In the genomic region with DNA sequence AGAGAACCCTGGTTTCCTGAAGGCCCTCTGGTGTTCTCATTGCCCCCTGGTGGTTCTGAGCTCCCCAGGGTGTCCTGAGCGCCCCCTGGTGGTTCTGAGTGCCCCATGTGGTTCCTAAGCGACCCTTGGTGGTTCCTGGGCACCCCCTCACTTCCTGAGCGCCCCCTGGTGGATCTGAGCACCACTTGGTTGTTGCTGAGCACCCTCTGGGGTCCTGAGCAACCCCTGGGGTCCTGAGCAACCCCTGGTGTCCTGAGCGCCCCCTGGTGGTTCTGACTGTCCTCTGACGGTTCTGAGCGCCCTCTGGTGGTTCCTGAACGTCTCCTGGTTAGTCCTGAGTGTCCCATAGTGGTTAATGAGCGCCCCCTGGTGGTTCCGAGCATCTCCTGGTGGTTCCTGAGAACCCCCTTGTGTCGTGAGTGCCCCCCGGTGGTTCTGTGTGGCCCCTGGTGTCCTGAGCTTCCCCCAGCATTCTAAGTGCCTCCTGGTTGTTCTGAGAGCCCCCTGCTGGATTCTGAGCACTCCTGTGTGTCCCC, we compare ENCODE assay signal across 9 cellular contexts.
DNase-seq lines count a peak whose midpoint lies in the region; ATAC-seq and TF ChIP-seq lines count a peak whose summit lies in the region.
"Had no signal": no experiment of that assay in that cellular context is flagged by ENCODE, and none has a peak within 500 bp of the region (broad histone marks: within the 10 kb centered on the region; RNA-seq: fewer than 3 reads in every experiment).

No MANE protein-coding gene starts in this region.

- H3K27ac Mint-ChIP-seq in MCF 10A (ENCODE audit: low read depth, unreplicated experiment) (no peak overlapping the region), type B pancreatic cell (no peak overlapping the region)

- TF ChIP-seq CTCF in MCF 10A (IDR thresholded peaks at IDR 0.05; ENCODE audit: unreplicated experiment) (peak; percentile 40), mammary epithelial cell (conservative IDR thresholded peaks at IDR 0.05 in 1 of 2, IDR thresholded peaks at IDR 0.05 in 1 of 2; ENCODE audit: extremely low read depth in 1 of 2, insufficient read depth in 1 of 2, low read depth in 1 of 2, low read length in 2 of 2) (peak in 1 of 2 donors; percentile 17), type B pancreatic cell (conservative IDR thresholded peaks at IDR 0.05) (peak; percentile 21), dorsolateral prefrontal cortex (IDR thresholded peaks at IDR 0.05 in 54 of 56, conservative IDR thresholded peaks at IDR 0.05 in 2 of 56; ENCODE audit: low read depth in 1 of 56, partially characterized antibody in 56 of 56) (peak in 11 of 56 donors; percentile 9 to 43 (median 20))

- POLR2A ChIA-PET in MCF 10A (lab: Yijun Ruan, JAX): no interaction called here

- H3K4me3 ChIP-seq in mammary epithelial cell (replicated peaks in 1 of 3; ENCODE audit: insufficient read depth in 1 of 3, low read depth in 2 of 3, low read length in 3 of 3) (no peak overlapping the region), dorsolateral prefrontal cortex (no peak overlapping the region)
- H3K4me3 ChIP-seq: uterus had no signal

- no peaks in the 10 kb centered on the region for H3K4me1 ChIP-seq in mammary epithelial cell (ENCODE audit: insufficient read depth, low read length)
- H3K4me1 ChIP-seq: uterus had no signal

- H3K4me3 Mint-ChIP-seq in MCF 10A (ENCODE audit: unreplicated experiment) (no peak overlapping the region), type B pancreatic cell (no peak overlapping the region)

- H3K9me3 ChIP-seq in mammary epithelial cell (replicated peaks; ENCODE audit: insufficient read depth, low read length): no peaks in the 10 kb centered on the region
- H3K9me3 ChIP-seq: uterus had no signal

- WGBS in mammary epithelial cell (ENCODE audit: low coverage, missing lambda C conversion rate): 7% methylated on average over 2 of the region's 11 CpGs

- H3K9ac ChIP-seq in mammary epithelial cell (ENCODE audit: insufficient read depth, low read length): no peak overlapping the region

- no peak for ATAC-seq in HG03139 (IDR thresholded peaks at IDR 0.05; ENCODE audit: unreplicated experiment)

- DNase-seq in MCF 10A (ENCODE audit: unreplicated experiment) (peak; percentile 18), mammary epithelial cell (no peak), UCSD-AML1 (lab: John Stamatoyannopoulos, UW; ENCODE audit: unreplicated experiment) (peak; percentile 55), kidney tubule cell (ENCODE audit: low spot score) (peak; percentile 42), type B pancreatic cell (ENCODE audit: extremely low spot score, unreplicated experiment) (no peak), dorsolateral prefrontal cortex (no peak), occipital lobe (lab: John Stamatoyannopoulos, UW) (no peak)
- DNase-seq: uterus had no signal

- intact Hi-C loops in MCF 10A (cut with micrococcal nuclease) (no loop called here), mammary epithelial cell (cut with micrococcal nuclease) (loop anchor here (5.0 kb wide), 1 partner anchor 473 kb away; no protein-coding TSS in a partner anchor), dorsolateral prefrontal cortex (cut with DNase I) (no loop called here)

- in situ Hi-C loops in mammary epithelial cell (cut with MboI; ENCODE audit: low sequenced_read_pairs in 2 of 2): no loop called here

- H3K36me3 Mint-ChIP-seq in MCF 10A (ENCODE audit: insufficient read depth, unreplicated experiment) (no peaks in the 10 kb centered on the region), type B pancreatic cell (no peaks in the 10 kb centered on the region)

- no peaks in the 10 kb centered on the region for H3K27me3 ChIP-seq in mammary epithelial cell (ENCODE audit: insufficient read depth, low read length)
- H3K27me3 ChIP-seq in dorsolateral prefrontal cortex: peaks cover 0 to 39% (median 0%) of the 10 kb centered on the region in 45 donors
- H3K27me3 ChIP-seq: uterus had no signal

- H3K27me3 Mint-ChIP-seq in MCF 10A (ENCODE audit: insufficient read depth, unreplicated experiment) (no peaks in the 10 kb centered on the region), type B pancreatic cell (no peaks in the 10 kb centered on the region)

- H3K27ac ChIP-seq in mammary epithelial cell (ENCODE audit: insufficient read depth, low read depth, low read length): no peak overlapping the region
- H3K27ac ChIP-seq in dorsolateral prefrontal cortex: no peak overlapping the region
- H3K27ac ChIP-seq: uterus had no signal

- no peaks in the 10 kb centered on the region for H3K36me3 ChIP-seq in mammary epithelial cell (ENCODE audit: insufficient read depth, low read length)
- H3K36me3 ChIP-seq: uterus had no signal

- no peaks in the 10 kb centered on the region for H3K9me3 Mint-ChIP-seq in MCF 10A (ENCODE audit: unreplicated experiment)
- H3K9me3 Mint-ChIP-seq in type B pancreatic cell: peaks cover 3% of the 10 kb centered on the region

- BruUV-seq in MCF 10A (replicated peaks; lab: Mats Ljungman, UMichigan): no TSS peak
- no TSS peak for BruUV-seq in mammary epithelial cell (replicated peaks; lab: Mats Ljungman, UMichigan)

- H3K4me1 Mint-ChIP-seq in MCF 10A (ENCODE audit: insufficient read depth, unreplicated experiment) (no peaks in the 10 kb centered on the region), type B pancreatic cell (ENCODE audit: unreplicated experiment) (no peaks in the 10 kb centered on the region)

- H2AFZ ChIP-seq in mammary epithelial cell (ENCODE audit: low read depth, low read length): no peak overlapping the region

- CTCF ChIA-PET in MCF 10A (lab: Yijun Ruan, JAX) (interaction anchor here (0.7 to 1.0 kb wide), 4 partner anchors 11 to 62 kb away, joined by 3 to 4 read pairs (median 3); no protein-coding TSS in a partner anchor), mammary epithelial cell (lab: Charles Lee; ENCODE audit: low non-redundant PET) (no interaction called here)

- H3K4me2 ChIP-seq in mammary epithelial cell (ENCODE audit: insufficient read depth, low read depth, low read length): no peak overlapping the region

- dilution Hi-C loops in mammary epithelial cell (cut with HindIII; ENCODE audit: low sequenced_read_pairs): no loop called here

- no peaks in the 10 kb centered on the region for H4K20me1 ChIP-seq in mammary epithelial cell (ENCODE audit: insufficient read depth, low read length)

- no peaks in the 10 kb centered on the region for H3K79me2 ChIP-seq in mammary epithelial cell (ENCODE audit: insufficient read depth, low read length)

Comparison
In these comparisons a context has a peak if more than half of its experiments do, and no peak if none do; other contexts are left out.
1. DNase-seq: peak in MCF 10A (single experiment), UCSD-AML1 (single experiment) and kidney tubule cell (single experiment); none in mammary epithelial cell (single experiment), type B pancreatic cell (single experiment), dorsolateral prefrontal cortex (0 of 10) and occipital lobe (single experiment).